ENCODE assay signal across 8 cellular contexts in genomic region chr17:78112508-78113471, GRCh38. TPM values are rescaled to one million over a fixed set of nuclear protein-coding genes. Genes with fewer than 3 reads are reported as not detected.
A peak's percentile ranks its signal among the peaks of the same experiment; 100 is the strongest.
DNase-seq lines count a peak whose midpoint lies in the region; ATAC-seq, FAIRE-seq and TF ChIP-seq lines count a peak whose summit lies in the region.

No MANE protein-coding gene starts in this region.

- H3K79me2 ChIP-seq in parathyroid adenoma = no peaks in the 10 kb centered on the region

- H3K36me3 ChIP-seq in RWPE2 (ENCODE audit: low read depth) (no peaks in the 10 kb centered on the region), gastroesophageal sphincter (peaks cover 0 to 41% of the 10 kb centered on the region in 2 donors), parathyroid adenoma (ENCODE audit: control insufficient read depth, insufficient read depth, low read length) (no peaks in the 10 kb centered on the region)

- H3K4me1 ChIP-seq in RWPE2 (ENCODE audit: insufficient read depth, poor library complexity, severe bottlenecking) (no peaks in the 10 kb centered on the region), gastroesophageal sphincter (peaks cover 0 to 56% (median 4%) of the 10 kb centered on the region in 3 donors), parathyroid adenoma (peaks cover 9% of the 10 kb centered on the region)

- H3K9ac ChIP-seq in parathyroid adenoma = no peak overlapping the region

- H3K27ac ChIP-seq in RWPE2 (ENCODE audit: poor library complexity, severe bottlenecking) (no peak overlapping the region), gastroesophageal sphincter (no peak overlapping the region), parathyroid adenoma (no peak overlapping the region)

- peak; percentile 15 for DNase-seq in GM04504 (ENCODE audit: low read depth)
- peak; percentile 93 for DNase-seq in HTR-8/SVneo (ENCODE audit: insufficient read length, low spot score)
- peak; percentile 71 for DNase-seq in RWPE2 (ENCODE audit: low spot score)
- peak; percentile 74 for DNase-seq in activated gamma-delta T cell treated with anti-CD3 and anti-CD28 coated beads, Interleukin-2, amount 50 U/mL, for 16 hours (ENCODE audit: low read depth)

- no peaks in the 10 kb centered on the region for H3K27me3 ChIP-seq in RWPE2 (ENCODE audit: insufficient read depth, poor library complexity, severe bottlenecking)
- H3K27me3 ChIP-seq in gastroesophageal sphincter = no peaks in the 10 kb centered on the region
- H3K27me3 ChIP-seq in parathyroid adenoma (ENCODE audit: control insufficient read depth, insufficient read depth, low read length) = no peaks in the 10 kb centered on the region

- ATAC-seq in RWPE2 (ENCODE audit: low read depth) (peak; percentile 78), gastroesophageal sphincter (peak; percentile 76), GM19397 (IDR thresholded peaks at IDR 0.05; ENCODE audit: unreplicated experiment) (no peak), GM18868 (IDR thresholded peaks at IDR 0.05; ENCODE audit: unreplicated experiment) (no peak)

- H3K4me3 ChIP-seq in RWPE2 (ENCODE audit: severe bottlenecking) = no peak overlapping the region
- H3K4me3 ChIP-seq in gastroesophageal sphincter = no peak overlapping the region
- no peak overlapping the region for H3K4me3 ChIP-seq in parathyroid adenoma (ENCODE audit: low read depth, low read length)

- FAIRE-seq in HTR-8/SVneo (lab: Jason Lieb, UNC) = peak; percentile 92

- WGBS in gastroesophageal sphincter (ENCODE audit: low coverage in 1 of 2), 2 donors = 98% methylated on average over 5 of the region's 33 CpGs; no CpG with 5 or more reads in 1 of the 2 donors

- TF ChIP-seq CTCF in RWPE2 (IDR thresholded peaks at IDR 0.05; ENCODE audit: poor library complexity, severe bottlenecking) (peak; percentile 96), gastroesophageal sphincter (IDR thresholded peaks at IDR 0.05) (peak in 3 of 4 experiments; percentile 96 to 100 (median 99)), parathyroid adenoma (IDR thresholded peaks at IDR 0.05) (peak; percentile 99)

- TF ChIP-seq POLR2A in gastroesophageal sphincter (IDR thresholded peaks at IDR 0.05) = no peak

- no peak overlapping the region for H3K4me2 ChIP-seq in parathyroid adenoma (ENCODE audit: low read length)

- H3K9me3 ChIP-seq in RWPE2 (ENCODE audit: severe bottlenecking) = no peaks in the 10 kb centered on the region
- no peaks in the 10 kb centered on the region for H3K9me3 ChIP-seq in gastroesophageal sphincter
- H3K9me3 ChIP-seq in parathyroid adenoma (ENCODE audit: control insufficient read depth, low read length) = no peaks in the 10 kb centered on the region

- H2AFZ ChIP-seq in parathyroid adenoma = no peak overlapping the region

- TF ChIP-seq EP300 in gastroesophageal sphincter (IDR thresholded peaks at IDR 0.05) = no peak

RNA-seq across cellular contexts. Expression of gene TMC6, which starts 15.8 kb away (rescaled TPM):
- total RNA-seq in gastroesophageal sphincter = 10 to 100 TPM; 12.4 to 19.0 (median 15.5) TPM

RNA-seq across cellular contexts. Expression of gene TMC8, which starts 17.8 kb away (rescaled TPM):
- total RNA-seq in gastroesophageal sphincter = 10 to 100 TPM in 1 of 4 donors, 1 to 10 TPM in 3; 1.7 to 12.0 (median 3.0) TPM

RNA-seq across cellular contexts. Expression of gene C17orf99, which starts 33.4 kb away (rescaled TPM):
- total RNA-seq in gastroesophageal sphincter = not detected

RNA-seq across cellular contexts. Expression of gene SYNGR2, which starts 55.6 kb away (rescaled TPM):
- 100 to 1,000 TPM in 1 of 4 donors, 10 to 100 TPM in 3; 49.9 to 151 (median 81.2) TPM for total RNA-seq in gastroesophageal sphincter

Comparison
In these comparisons a context has a peak if more than half of its experiments do, and no peak if none do; other contexts are left out.
1. DNase-seq: peak in every context shown above with its lines; median percentile 93 in HTR-8/SVneo; 74 in activated gamma-delta T cell treated with anti-CD3 and anti-CD28 coated beads, Interleukin-2, amount 50 U/mL, for 16 hours; 71 in RWPE2; 15 in GM04504.
2. ATAC-seq: peak in RWPE2 (single experiment) and gastroesophageal sphincter (single experiment); none in GM19397 (single experiment) and GM18868 (single experiment).
3. Peak in every context shown above with its lines, with median percentiles within 50 percentile points of each other: CTCF ChIP-seq.